Comparison of ENCODE assay signal across 21 cellular contexts in genomic region chr6:104881964-104882668, GRCh38.
"Had no signal": no experiment of that assay in that cellular context is flagged by ENCODE, and none has a peak within 500 bp of the region (broad histone marks: within the 10 kb centered on the region; RNA-seq: fewer than 3 reads in every experiment).

No MANE protein-coding gene starts in this region.

- H3K36me3 ChIP-seq: esophagus squamous epithelium, gastrocnemius medialis, heart right ventricle, left lung, lower lobe of right lung had no signal

- H3K4me1 ChIP-seq: esophagus squamous epithelium, gastrocnemius medialis, heart right ventricle, left lung, lower lobe of right lung had no signal

- H3K9me3 ChIP-seq: esophagus squamous epithelium, gastrocnemius medialis, left lung, lower lobe of right lung, mucosa of descending colon had no signal

- H3K4me3 ChIP-seq: esophagus squamous epithelium, gastrocnemius medialis, heart right ventricle, left lung, lower lobe of right lung, mucosa of descending colon had no signal

- H3K27me3 ChIP-seq: gastrocnemius medialis, left lung had no signal

- H3K27ac ChIP-seq: epithelial cell of prostate, esophagus squamous epithelium, gastrocnemius medialis, heart right ventricle, left lung, lower lobe of right lung had no signal

- ATAC-seq: effector memory CD8-positive, alpha-beta T cell; esophagus mucosa; gastrocnemius medialis; heart right ventricle; left cardiac atrium; left lung; left ventricle myocardium superior; lower lobe of right lung; mucosa of descending colon had no signal

- DNase-seq: cortex of kidney; effector CD8-positive, alpha-beta T cell; effector memory CD8-positive, alpha-beta T cell; endodermal cell; erythroblast; esophagus squamous epithelium; foreskin fibroblast; foreskin melanocyte; gastrocnemius medialis; glutamatergic neuron; heart right ventricle; hippocampal formation; left cardiac atrium; left lung; left ventricle myocardium superior; lower lobe of right lung; mesenchymal stem cell; mucosa of descending colon; naive B cell had no signal
